In genomic region chr19:33522371-33522662, GRCh38 we compare ENCODE assay signal across 8 cellular contexts. TPM values are rescaled to one million over a fixed set of nuclear protein-coding genes. Genes with fewer than 3 reads are reported as not detected.
DNase-seq lines count a peak whose midpoint lies in the region; ATAC-seq and TF ChIP-seq lines count a peak whose summit lies in the region.

No MANE protein-coding gene starts in this region.

- H3K27ac Mint-ChIP-seq in naive thymus-derived CD8-positive, alpha-beta T cell = peak overlapping the region; percentile 50 to 93 (median 76)

- H3K9me3 ChIP-seq in AG04450 (ENCODE audit: control insufficient read depth, insufficient read depth, low read length) = no peaks in the 10 kb centered on the region
- H3K9me3 ChIP-seq in HUES6 (ENCODE audit: control insufficient read depth, insufficient read depth, low read depth, low read length) = no peaks in the 10 kb centered on the region

- peak overlapping the region; percentile 73 to 94 (median 87) for H3K4me3 Mint-ChIP-seq in naive thymus-derived CD8-positive, alpha-beta T cell

- no peaks in the 10 kb centered on the region for H3K36me3 ChIP-seq in HUES6 (ENCODE audit: control insufficient read depth, insufficient read depth, low read length)

- no peaks in the 10 kb centered on the region for H3K9me3 Mint-ChIP-seq in naive thymus-derived CD8-positive, alpha-beta T cell

- no peak for TF ChIP-seq CTCF in AG04450 (IDR thresholded peaks at IDR 0.05; ENCODE audit: low read depth, low read length)
- TF ChIP-seq CTCF in cardiac fibroblast (IDR thresholded peaks at IDR 0.05; ENCODE audit: low read depth, low read length) = no peak

- H3K27me3 ChIP-seq in AG04450 (ENCODE audit: control insufficient read depth, insufficient read depth, low read length) (peaks cover 7% of the 10 kb centered on the region), HUES6 (ENCODE audit: control insufficient read depth, insufficient read depth, low read length) (no peaks in the 10 kb centered on the region; the same call in 1 of the 2 replicates)

- peaks cover 17% of the 10 kb centered on the region; the same call in 1 of the 2 replicates for H3K4me1 ChIP-seq in HUES6 (ENCODE audit: control insufficient read depth, insufficient read depth, low read length)

- DNase-seq in AG04450 (ENCODE audit: low read depth, low spot score) = no peak
- DNase-seq in cardiac fibroblast (ENCODE audit: low read depth in 2 of 2) = no peak
- DNase-seq in naive thymus-derived CD8-positive, alpha-beta T cell = peak in 1 of 10 donors; percentile 10
- no peak for DNase-seq in stimulated activated naive CD4-positive, alpha-beta T cell treated with Interleukin-2 at 50 U/mL for 16 hours (lab: John Stamatoyannopoulos, UW)
- DNase-seq in stimulated activated CD4-positive, alpha-beta T cell treated with anti-CD3 and anti-CD28 coated beads, Interleukin-12 subunit alpha, Interleukin-12 subunit beta, amount 100 ng/mL, for 4 hours = no peak
- DNase-seq in NCI-H2107 (lab: John Stamatoyannopoulos, UW) = no peak

- ATAC-seq in naive thymus-derived CD8-positive, alpha-beta T cell = no peak
- ATAC-seq in HG03159 (IDR thresholded peaks at IDR 0.05; ENCODE audit: unreplicated experiment) = no peak

- H3K27ac ChIP-seq in AG04450 (ENCODE audit: low read depth, low read length) (no peak overlapping the region), HUES6 (ENCODE audit: low read depth, low read length) (no peak overlapping the region)

- no peaks in the 10 kb centered on the region for H3K36me3 Mint-ChIP-seq in naive thymus-derived CD8-positive, alpha-beta T cell

- CTCF ChIA-PET in AG04450 (lab: Charles Lee) = interaction anchor here (0.9 to 2.5 kb wide), 4 partner anchors 92 to 1298 kb away, joined by 3 to 11 read pairs (median 4); no protein-coding TSS in a partner anchor

- H3K4me3 ChIP-seq in AG04450 (ENCODE audit: low read depth, low read length) (peak overlapping the region; percentile 86), HUES6 (ENCODE audit: low read depth, low read length) (peak overlapping the region; percentile 64), cardiac fibroblast (replicated peaks in 1 of 2; ENCODE audit: low read depth in 2 of 2, low read length in 2 of 2) (peak overlapping the region; percentile 79 to 94)

- H3K4me1 Mint-ChIP-seq in naive thymus-derived CD8-positive, alpha-beta T cell = peaks cover 13 to 27% (median 24%) of the 10 kb centered on the region in 4 donors

- peak overlapping the region; percentile 64 for H3K9ac ChIP-seq in HUES6 (ENCODE audit: low read length)

- POLR2A ChIA-PET in AG04450 (lab: Yijun Ruan, JAX) = interaction anchor here (0.5 to 0.6 kb wide), 2 partner anchors 49 to 281 kb away, joined by 3 to 4 read pairs; no protein-coding TSS in a partner anchor
- POLR2A ChIA-PET in naive thymus-derived CD8-positive, alpha-beta T cell (lab: Charles Lee) = interaction anchor here (0.6 to 1.2 kb wide), 2 partner anchors 43 to 346 kb away, joined by 3 to 4 read pairs; no protein-coding TSS in a partner anchor

- no peaks in the 10 kb centered on the region for H3K27me3 Mint-ChIP-seq in naive thymus-derived CD8-positive, alpha-beta T cell

RNA-seq across cellular contexts. Expression of gene PEPD, which starts 0.7 kb away (rescaled TPM):
- 67.1 and 92.6 TPM in 2 replicates for polyA plus RNA-seq in AG04450 (2011; rRNA removed)
- 52.8 and 84.5 TPM in 2 replicates for polyA minus RNA-seq in AG04450 (2011; rRNA and poly(A)+ RNA removed)
- 10 to 100 TPM; 31.6 to 33.5 TPM for total RNA-seq in naive thymus-derived CD8-positive, alpha-beta T cell
- polyA plus RNA-seq in naive thymus-derived CD8-positive, alpha-beta T cell = 100 to 1,000 TPM; 117 to 139 (median 118) TPM
